Comparison of ENCODE assay signal across 8 cellular contexts in the genomic region with DNA sequence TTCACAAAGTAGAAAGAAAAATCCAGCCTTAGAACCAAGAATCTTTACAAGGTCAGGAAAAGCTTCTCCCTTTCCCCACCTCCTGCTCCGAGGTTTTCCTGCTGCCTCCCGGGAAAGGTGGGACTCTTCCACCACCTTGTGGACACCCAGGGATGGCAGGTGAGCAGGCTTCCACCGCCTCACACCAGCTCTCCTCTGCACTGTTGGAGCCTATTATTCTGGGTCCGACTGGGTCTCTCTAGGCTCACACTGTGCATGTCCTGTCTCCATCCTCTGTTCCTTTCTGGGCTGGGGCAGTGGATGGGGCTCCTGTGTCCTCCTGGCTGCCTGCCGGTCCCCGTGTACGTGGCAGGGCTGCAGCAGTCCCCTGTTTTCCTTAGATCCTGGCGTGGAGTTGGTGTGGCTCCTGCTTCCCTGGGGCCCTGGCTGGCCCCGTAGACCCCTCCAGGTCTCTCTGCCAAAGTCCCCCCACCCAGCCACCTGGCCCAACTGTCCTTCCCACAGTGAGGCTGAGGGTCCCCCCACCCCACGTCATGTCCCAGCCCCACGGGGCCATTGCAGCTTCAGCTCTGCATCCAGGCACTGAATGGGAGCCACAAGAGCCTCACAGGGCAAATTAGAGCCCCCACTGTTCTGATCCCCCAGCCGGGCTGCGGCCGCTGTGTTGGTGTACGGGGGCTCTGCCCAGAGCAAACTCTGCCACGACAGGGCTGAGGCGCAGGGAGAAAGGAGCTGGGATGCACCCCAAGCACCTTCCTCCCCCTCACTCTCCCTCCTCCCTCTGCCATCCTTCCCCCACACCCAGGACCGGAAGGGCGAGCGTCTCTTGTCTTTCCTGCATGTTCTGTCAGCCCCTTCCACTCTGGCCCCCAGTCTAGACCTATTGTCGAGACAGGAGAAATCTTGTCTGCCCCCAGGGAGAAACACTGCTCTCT. TPM values are rescaled to one million over a fixed set of nuclear protein-coding genes. Genes with fewer than 3 reads are reported as not detected.
DNase-seq lines count a peak whose midpoint lies in the region; ATAC-seq, FAIRE-seq and TF ChIP-seq lines count a peak whose summit lies in the region.

No MANE protein-coding gene starts in this region.

- H3K4me1 ChIP-seq in PC-3 (ENCODE audit: insufficient read depth, low read length) = peaks cover 29% of the 10 kb centered on the region

- no peaks in the 10 kb centered on the region for H3F3A ChIP-seq in PC-3 (ENCODE audit: low read length, unreplicated experiment)

- ATAC-seq in PC-3 (peak; percentile 79), GM21786 (IDR thresholded peaks at IDR 0.05; ENCODE audit: unreplicated experiment) (no peak), GM21423 (IDR thresholded peaks at IDR 0.05; ENCODE audit: unreplicated experiment) (no peak)

- no peaks in the 10 kb centered on the region for H3K9me3 Mint-ChIP-seq in osteocyte (ENCODE audit: unreplicated experiment)

- no TSS peak for BruUV-seq in PC-3 (replicated peaks; lab: Mats Ljungman, UMichigan)

- H2AFZ ChIP-seq in PC-3 (ENCODE audit: low read length) = peak overlapping the region; percentile 65

- H3K36me3 Mint-ChIP-seq in osteocyte (ENCODE audit: unreplicated experiment) = no peaks in the 10 kb centered on the region

- H3K36me3 ChIP-seq in PC-3 (ENCODE audit: low read depth, low read length) = no peaks in the 10 kb centered on the region

- H3K9me3 ChIP-seq in PC-3 (ENCODE audit: low read length) = no peaks in the 10 kb centered on the region

- peak overlapping the region; percentile 62 for H3K9ac ChIP-seq in PC-3 (ENCODE audit: low read length)

- H3K9me2 ChIP-seq in PC-3 (replicated peaks; ENCODE audit: low read length) = no peaks in the 10 kb centered on the region

- intact Hi-C loops in PC-3 (cut with micrococcal nuclease) = loop anchor here (1.0 to 5.0 kb wide), 8 partner anchors 55 to 339 kb away; no protein-coding TSS in a partner anchor

- CTCF ChIA-PET in PC-3 (lab: Charles Lee) = interaction anchor here (0.6 to 2.2 kb wide), 12 partner anchors 29 to 390 kb away, joined by 3 to 12 read pairs (median 7); no protein-coding TSS in a partner anchor

- POLR2A ChIA-PET in PC-3 (lab: Charles Lee; ENCODE audit: unreplicated experiment) = interaction anchor here (0.7 to 0.8 kb wide), 2 partner anchors 55 to 287 kb away, joined by 3 read pairs; no protein-coding TSS in a partner anchor

- DNase-seq in COR-L47 (lab: John Stamatoyannopoulos, UW) (peak; percentile 51), HT1080 (ENCODE audit: low read depth) (peak; percentile 82), PC-3 (peak; percentile 90), frontal cortex (ENCODE audit: low spot score in 2 of 2) (peak; percentile 57 to 79), osteocyte (ENCODE audit: extremely low spot score, unreplicated experiment) (peak; percentile 93)
- peak; percentile 79 for DNase-seq in activated effector memory CD4-positive, alpha-beta T cell treated with anti-CD3 and anti-CD28 coated beads, Interleukin-2, amount 50 U/mL, for 16 hours

- H3K4me2 ChIP-seq in PC-3 (ENCODE audit: low read length) = peak overlapping the region; percentile 39; the same call in 1 of the 2 replicates

- H3K27me3 ChIP-seq in PC-3 (ENCODE audit: low read length) = no peaks in the 10 kb centered on the region

- H3K4me3 ChIP-seq in PC-3 (ENCODE audit: low read length) = no peak overlapping the region

- peak; percentile 91 for TF ChIP-seq CTCF in PC-3 (conservative IDR thresholded peaks at IDR 0.05; ENCODE audit: low read depth, low read length)
- TF ChIP-seq CTCF in osteocyte (IDR thresholded peaks at IDR 0.05) = peak; percentile 97

- no peaks in the 10 kb centered on the region for H4K20me1 ChIP-seq in PC-3 (ENCODE audit: low read length)

- H3K4me1 Mint-ChIP-seq in osteocyte (ENCODE audit: unreplicated experiment) = peaks cover 17% of the 10 kb centered on the region

- no peak overlapping the region for H3K27ac Mint-ChIP-seq in osteocyte (ENCODE audit: unreplicated experiment)

- no peak overlapping the region for H3K4me3 Mint-ChIP-seq in osteocyte (ENCODE audit: unreplicated experiment)

- H3K79me2 ChIP-seq in PC-3 (ENCODE audit: low read length) = no peaks in the 10 kb centered on the region

- FAIRE-seq in frontal cortex (lab: Jason Lieb, UNC) = no peak

- H3K27ac ChIP-seq in PC-3 (ENCODE audit: low read length) = peak overlapping the region; percentile 62

- no peaks in the 10 kb centered on the region for H3K27me3 Mint-ChIP-seq in osteocyte (ENCODE audit: unreplicated experiment)

RNA-seq across cellular contexts. Expression of a gene that starts 3.3 kb away (rescaled TPM):
- not detected in 2 replicates for total RNA-seq in HT1080 (2014; rRNA removed; shearing (Covaris generic))
- polyA plus RNA-seq in HT1080 (2015; cell fraction: cytosol; rRNA removed) = 0.29 and 0.42 TPM in 2 replicates
- 0.08 and 0.68 TPM in 2 replicates for polyA plus RNA-seq in HT1080 (2015; cell fraction: nucleus; rRNA removed)
- 0.62 and 0.75 TPM in 2 replicates for total RNA-seq in PC-3 (2014; rRNA removed)
- total RNA-seq in frontal cortex = 8.6 TPM
- 2.9 and 3.2 TPM in 2 replicates for total RNA-seq in osteocyte
